ENCODE assay signal across 26 cellular contexts in genomic region chr11:46422588-46422987, GRCh38. TPM values are rescaled to one million over a fixed set of nuclear protein-coding genes. Genes with fewer than 3 reads are reported as not detected.
"Had no signal": no experiment of that assay in that cellular context is flagged by ENCODE, and none has a peak within 500 bp of the region (broad histone marks: within the 10 kb centered on the region; RNA-seq: fewer than 3 reads in every experiment).

No MANE protein-coding gene starts in this region.

- H3K36me3 ChIP-seq: breast epithelium had no signal

- H3K27me3 ChIP-seq: breast epithelium, esophagus squamous epithelium, gastrocnemius medialis, testis, transverse colon had no signal

- H3K4me1 ChIP-seq: breast epithelium, esophagus squamous epithelium, gastrocnemius medialis, testis had no signal

- H3K27ac ChIP-seq: breast epithelium, epithelial cell of prostate, esophagus squamous epithelium, gastrocnemius medialis, skin epidermis, testis, transverse colon had no signal

- H3K4me3 ChIP-seq: breast epithelium, esophagus squamous epithelium, gastrocnemius medialis, skin epidermis, testis, transverse colon had no signal

- H3K9me3 ChIP-seq: breast epithelium, esophagus squamous epithelium, gastrocnemius medialis, testis, transverse colon had no signal

- DNase-seq: activated CD4-positive, alpha-beta T cell treated with anti-CD3 and anti-CD28 coated beads for 36 hours; activated CD4-positive, CD25-positive, alpha-beta regulatory T cell; activated CD8-positive, alpha-beta memory T cell treated with anti-CD3 and anti-CD28 coated beads, Interleukin-2, amount 10 ng/mL, durations not matched to agents 7 days and 5 days; activated CD8-positive, alpha-beta T cell treated with anti-CD3 and anti-CD28 coated beads, Interleukin-2, amount 10 ng/mL, durations not matched to agents 7 days and 5 days; activated T-cell treated with anti-CD3 and anti-CD28 coated beads, Interleukin-2, amount 50 U/mL, for 48 hours; dermis blood vessel endothelial cell; effector CD4-positive, alpha-beta T cell; esophagus squamous epithelium; gastrocnemius medialis; hippocampal formation; left ventricle myocardium superior; naive B cell; nucleus accumbens; stimulated activated CD4-positive, alpha-beta T cell treated with anti-CD3 and anti-CD28 coated beads, Interleukin-12 subunit alpha, Interleukin-12 subunit beta, amount 100 ng/mL, for 4 hours; stimulated activated CD4-positive, alpha-beta T cell treated with anti-CD3 and anti-CD28 coated beads, Interleukin-4, amount 100 ng/mL, for 1 hour; stimulated activated naive CD8-positive, alpha-beta T cell treated with anti-CD3 and anti-CD28 coated beads, Interleukin-15, Interleukin-2, amounts not matched to agents 100 U/mL and 50 U/mL, for 24 hours; T-helper 2 cell; testis; transverse colon had no signal

RNA-seq across cellular contexts. Expression of gene CHRM4, which starts 31.0 kb away (rescaled TPM):
- total RNA-seq: esophagus squamous epithelium, gastrocnemius medialis, left ventricle myocardium superior, lung microvascular endothelial cell, posterior vena cava, renal cortical epithelial cell, sciatic nerve had no signal
